Comparison of ENCODE assay signal across 19 cellular contexts in the genomic region with DNA sequence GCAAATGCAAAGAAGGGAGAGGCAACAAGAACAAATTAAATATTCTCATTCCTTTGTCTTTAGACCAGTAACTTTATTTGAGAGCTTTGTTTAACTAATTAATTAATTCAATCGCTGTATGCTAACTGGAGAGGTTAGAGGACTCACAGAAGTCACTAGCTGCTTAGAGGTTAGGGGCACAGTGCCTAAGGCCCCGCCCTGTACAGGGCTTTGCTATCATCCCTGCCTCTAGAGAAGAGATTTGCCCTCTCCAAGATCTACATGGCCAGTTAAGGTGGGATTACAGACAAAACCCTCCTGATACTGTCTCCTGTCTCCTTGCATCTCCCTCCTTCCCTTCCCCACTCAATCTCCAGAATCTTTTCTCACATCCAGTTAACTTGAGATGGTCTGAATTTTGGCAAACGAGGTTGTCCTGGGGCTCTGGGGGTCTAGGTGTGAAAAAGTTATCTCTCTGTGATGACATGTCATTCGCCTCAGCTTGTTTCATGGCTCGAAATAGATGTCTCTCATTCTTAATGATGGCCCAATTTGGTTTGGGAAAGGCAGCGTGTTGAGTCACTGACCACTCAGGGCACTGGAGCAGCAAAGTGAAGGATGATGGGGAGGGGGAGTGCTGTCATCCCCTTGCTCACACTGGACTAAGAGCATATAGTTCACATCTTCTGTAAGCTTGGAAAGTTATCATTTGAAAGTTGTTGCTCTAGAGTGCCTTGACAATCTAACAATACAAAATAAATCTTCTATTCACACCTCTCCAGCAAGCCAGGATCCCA.
"Had no signal": no experiment of that assay in that cellular context is flagged by ENCODE, and none has a peak within 500 bp of the region (broad histone marks: within the 10 kb centered on the region; RNA-seq: fewer than 3 reads in every experiment).

No MANE protein-coding gene starts in this region.

- H3K36me3 ChIP-seq: colonic mucosa, neural progenitor cell, ovary, right atrium auricular region, tibial nerve, upper lobe of right lung, vagina had no signal

- H3K4me1 ChIP-seq: colonic mucosa, neural progenitor cell, testis, upper lobe of right lung, vagina had no signal

- ATAC-seq: left lobe of liver; natural killer cell; stimulated activated effector memory CD8-positive, alpha-beta T cell treated with anti-CD3 and anti-CD28 coated beads, Interleukin-12 subunit alpha, Interleukin-12 subunit beta, amount 100 ng/mL, for 72 hours; stimulated activated naive CD8-positive, alpha-beta T cell treated with anti-CD3 and anti-CD28 coated beads, Interleukin-15, Interleukin-2, amounts not matched to agents 100 U/mL and 50 U/mL, for 24 hours; upper lobe of right lung had no signal

- H3K4me1 Mint-ChIP-seq: natural killer cell; stimulated activated effector memory CD8-positive, alpha-beta T cell treated with anti-CD3 and anti-CD28 coated beads, Interleukin-12 subunit alpha, Interleukin-12 subunit beta, amount 100 ng/mL, for 72 hours had no signal

- DNase-seq: colonic mucosa; dermis blood vessel endothelial cell; effector CD4-positive, alpha-beta T cell; kidney; mammary epithelial cell; natural killer cell; ovary; stimulated activated CD4-positive, alpha-beta T cell treated with anti-CD3 and anti-CD28 coated beads, Interleukin-4, amount 100 ng/mL, for 1 hour; stimulated activated CD8-positive, alpha-beta memory T cell treated with anti-CD3 and anti-CD28 coated beads, Interleukin-4, amount 100 ng/mL, for 48 hours; stimulated activated naive CD8-positive, alpha-beta T cell treated with anti-CD3 and anti-CD28 coated beads, Interleukin-15, Interleukin-2, amounts not matched to agents 100 U/mL and 50 U/mL, for 24 hours; testis; upper lobe of right lung had no signal

- H2AFZ ChIP-seq: neural progenitor cell had no signal

- H3K36me3 Mint-ChIP-seq: natural killer cell; neural progenitor cell; stimulated activated effector memory CD8-positive, alpha-beta T cell treated with anti-CD3 and anti-CD28 coated beads, Interleukin-12 subunit alpha, Interleukin-12 subunit beta, amount 100 ng/mL, for 72 hours had no signal

- H3K9me3 ChIP-seq: colonic mucosa, ovary, right atrium auricular region, testis, tibial nerve, upper lobe of right lung, vagina had no signal

- H3K4me3 Mint-ChIP-seq: natural killer cell; neural progenitor cell; stimulated activated effector memory CD8-positive, alpha-beta T cell treated with anti-CD3 and anti-CD28 coated beads, Interleukin-12 subunit alpha, Interleukin-12 subunit beta, amount 100 ng/mL, for 72 hours had no signal

- H3K27me3 ChIP-seq: colonic mucosa, neural progenitor cell, ovary, right atrium auricular region, testis, upper lobe of right lung, vagina had no signal

- H3K27ac Mint-ChIP-seq: natural killer cell; neural progenitor cell; stimulated activated effector memory CD8-positive, alpha-beta T cell treated with anti-CD3 and anti-CD28 coated beads, Interleukin-12 subunit alpha, Interleukin-12 subunit beta, amount 100 ng/mL, for 72 hours had no signal

- H3K27ac ChIP-seq: colonic mucosa, neural progenitor cell, ovary, right atrium auricular region, testis, tibial nerve, upper lobe of right lung, vagina had no signal

- H3K9me3 Mint-ChIP-seq: natural killer cell; neural progenitor cell; stimulated activated effector memory CD8-positive, alpha-beta T cell treated with anti-CD3 and anti-CD28 coated beads, Interleukin-12 subunit alpha, Interleukin-12 subunit beta, amount 100 ng/mL, for 72 hours had no signal

- H3K9ac ChIP-seq: neural progenitor cell had no signal

- H3K4me2 ChIP-seq: neural progenitor cell, smooth muscle cell had no signal

- H3K4me3 ChIP-seq: colonic mucosa, neural progenitor cell, ovary, right atrium auricular region, smooth muscle cell, testis, tibial nerve, upper lobe of right lung, vagina had no signal
